Comparison of ENCODE assay signal across 15 cellular contexts in the genomic region with DNA sequence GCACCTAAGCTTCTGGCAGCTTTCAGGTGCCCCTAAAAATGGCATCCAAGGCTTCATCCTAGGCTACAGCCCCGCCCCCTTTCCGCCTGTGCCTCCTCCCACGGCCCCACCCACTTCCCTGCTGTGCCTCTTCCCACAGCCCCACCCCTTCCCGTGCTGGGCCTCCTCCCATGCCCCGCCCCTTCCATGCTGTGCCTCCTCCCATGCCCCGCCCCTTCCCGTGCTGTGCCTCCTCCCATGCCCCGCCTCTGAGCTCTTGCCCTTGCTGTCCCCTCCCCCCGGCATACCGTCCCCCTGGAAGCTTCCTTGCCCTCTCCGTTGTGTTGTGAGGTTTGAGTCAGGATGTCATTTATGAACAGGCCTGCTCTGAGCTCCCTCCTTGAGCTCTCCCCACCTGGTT.
A peak's percentile ranks its signal among the peaks of the same experiment; 100 is the strongest.
DNase-seq lines count a peak whose midpoint lies in the region; ATAC-seq lines count a peak whose summit lies in the region.
"Had no signal": no experiment of that assay in that cellular context is flagged by ENCODE, and none has a peak within 500 bp of the region (broad histone marks: within the 10 kb centered on the region; RNA-seq: fewer than 3 reads in every experiment).

No MANE protein-coding gene starts in this region.

- DNase-seq in stimulated activated CD4-positive, alpha-beta T cell treated with anti-CD3 and anti-CD28 coated beads, Interleukin-1b, Interleukin-23, amount 100 ng/mL, for 48 hours, result peak; percentile 3
- no peak for DNase-seq in stimulated activated CD4-positive, alpha-beta T cell treated with anti-CD3 and anti-CD28 coated beads, Interleukin-4, amount 100 ng/mL, for 1 hour
- DNase-seq in HT-29 (ENCODE audit: low spot score) (peak; percentile 16), dedifferentiated amniotic fluid mesenchymal stem cell (ENCODE audit: extremely low spot score) (no peak)
- DNase-seq in activated naive CD8-positive, alpha-beta T cell treated with anti-CD3 and anti-CD28 coated beads for 36 hours, result peak; percentile 8
- no peak for DNase-seq in naive thymus-derived CD8-positive, alpha-beta T cell
- DNase-seq: activated CD8-positive, alpha-beta memory T cell treated with anti-CD3 and anti-CD28 coated beads, Interleukin-2, amount 10 ng/mL, durations not matched to agents 7 days and 5 days; colonic mucosa; immature natural killer cell; NCI-H1105; NCI-H2227 treated with DMSO at 0.1 percent for 48 hours had no signal

- H3K27ac Mint-ChIP-seq in activated naive CD8-positive, alpha-beta T cell treated with anti-CD3 and anti-CD28 coated beads for 36 hours, result no peak overlapping the region
- no peak overlapping the region for H3K27ac Mint-ChIP-seq in naive thymus-derived CD8-positive, alpha-beta T cell
- H3K27ac Mint-ChIP-seq: activated CD8-positive, alpha-beta memory T cell treated with anti-CD3 and anti-CD28 coated beads, Interleukin-2, amount 10 ng/mL, durations not matched to agents 7 days and 5 days; immature natural killer cell had no signal

- peaks cover 12% of the 10 kb centered on the region for H3K27me3 Mint-ChIP-seq in activated naive CD8-positive, alpha-beta T cell treated with anti-CD3 and anti-CD28 coated beads for 36 hours
- H3K27me3 Mint-ChIP-seq in naive thymus-derived CD8-positive, alpha-beta T cell, result peaks cover 0 to 11% (median 9%) of the 10 kb centered on the region in 5 donors
- H3K27me3 Mint-ChIP-seq: activated CD8-positive, alpha-beta memory T cell treated with anti-CD3 and anti-CD28 coated beads, Interleukin-2, amount 10 ng/mL, durations not matched to agents 7 days and 5 days had no signal

- no peaks in the 10 kb centered on the region for H3K4me1 Mint-ChIP-seq in activated naive CD8-positive, alpha-beta T cell treated with anti-CD3 and anti-CD28 coated beads for 36 hours
- H3K4me1 Mint-ChIP-seq in naive thymus-derived CD8-positive, alpha-beta T cell, result no peaks in the 10 kb centered on the region
- H3K4me1 Mint-ChIP-seq: activated CD8-positive, alpha-beta memory T cell treated with anti-CD3 and anti-CD28 coated beads, Interleukin-2, amount 10 ng/mL, durations not matched to agents 7 days and 5 days; immature natural killer cell had no signal

- no peak overlapping the region for H3K4me3 Mint-ChIP-seq in activated naive CD8-positive, alpha-beta T cell treated with anti-CD3 and anti-CD28 coated beads for 36 hours
- H3K4me3 Mint-ChIP-seq in naive thymus-derived CD8-positive, alpha-beta T cell, result no peak overlapping the region
- H3K4me3 Mint-ChIP-seq: activated CD8-positive, alpha-beta memory T cell treated with anti-CD3 and anti-CD28 coated beads, Interleukin-2, amount 10 ng/mL, durations not matched to agents 7 days and 5 days; immature natural killer cell had no signal

- no peaks in the 10 kb centered on the region for H3K9me3 Mint-ChIP-seq in activated naive CD8-positive, alpha-beta T cell treated with anti-CD3 and anti-CD28 coated beads for 36 hours
- peaks cover 0 to 16% (median 0%) of the 10 kb centered on the region in 9 donors for H3K9me3 Mint-ChIP-seq in naive thymus-derived CD8-positive, alpha-beta T cell
- H3K9me3 Mint-ChIP-seq: immature natural killer cell had no signal

- H3K36me3 Mint-ChIP-seq in activated naive CD8-positive, alpha-beta T cell treated with anti-CD3 and anti-CD28 coated beads for 36 hours, result no peaks in the 10 kb centered on the region
- no peaks in the 10 kb centered on the region for H3K36me3 Mint-ChIP-seq in naive thymus-derived CD8-positive, alpha-beta T cell
- H3K36me3 Mint-ChIP-seq: activated CD8-positive, alpha-beta memory T cell treated with anti-CD3 and anti-CD28 coated beads, Interleukin-2, amount 10 ng/mL, durations not matched to agents 7 days and 5 days; immature natural killer cell had no signal

- POLR2A ChIA-PET in naive thymus-derived CD8-positive, alpha-beta T cell (lab: Charles Lee), result no interaction called here

- ATAC-seq in HG03442 (IDR thresholded peaks at IDR 0.05; ENCODE audit: unreplicated experiment), result no peak
- no peak for ATAC-seq in naive thymus-derived CD8-positive, alpha-beta T cell
- ATAC-seq: activated CD8-positive, alpha-beta memory T cell treated with anti-CD3 and anti-CD28 coated beads, Interleukin-2, amount 10 ng/mL, durations not matched to agents 7 days and 5 days; GM12878; HepG2; right cardiac atrium had no signal

Comparison
In these comparisons a context has a peak if more than half of its experiments do, and no peak if none do; other contexts are left out.
1. DNase-seq: peak in stimulated activated CD4-positive, alpha-beta T cell treated with anti-CD3 and anti-CD28 coated beads, Interleukin-1b, Interleukin-23, amount 100 ng/mL, for 48 hours (single experiment), HT-29 (single experiment) and activated naive CD8-positive, alpha-beta T cell treated with anti-CD3 and anti-CD28 coated beads for 36 hours (single experiment); none in stimulated activated CD4-positive, alpha-beta T cell treated with anti-CD3 and anti-CD28 coated beads, Interleukin-4, amount 100 ng/mL, for 1 hour (single experiment), dedifferentiated amniotic fluid mesenchymal stem cell (single experiment) and naive thymus-derived CD8-positive, alpha-beta T cell (0 of 10).